ENCODE assay signal across 13 cellular contexts in genomic region chr20:51960004-51960403, GRCh38.
DNase-seq lines count a peak whose midpoint lies in the region; ATAC-seq and TF ChIP-seq lines count a peak whose summit lies in the region.
"Had no signal": no experiment of that assay in that cellular context is flagged by ENCODE, and none has a peak within 500 bp of the region (broad histone marks: within the 10 kb centered on the region; RNA-seq: fewer than 3 reads in every experiment).

No MANE protein-coding gene starts in this region.

- DNase-seq in Panc1 (ENCODE audit: low read depth, low spot score) (no peak), AG20443 (ENCODE audit: low spot score) (no peak), AML-193 (lab: John Stamatoyannopoulos, UW) (no peak), COLO668 (lab: John Stamatoyannopoulos, UW; ENCODE audit: unreplicated experiment) (no peak)
- DNase-seq: COR-L47, H7, NCI-H1694 treated with DMSO at 0.1 percent for 48 hours, NCI-H446, SHP77 had no signal

- H3K9ac ChIP-seq in HUES48 (ENCODE audit: low read depth, low read length) (no peak overlapping the region; the same call in 1 of the 2 replicates), iPS-18a (ENCODE audit: low read length) (peak overlapping the region; percentile 8)

- BruUV-seq in Panc1 (replicated peaks; lab: Mats Ljungman, UMichigan): no TSS peak

- H3K4me3 ChIP-seq in HUES48 (ENCODE audit: low read depth, low read length) (no peak overlapping the region), Panc1 (ENCODE audit: low read depth in 2 of 2, low read length in 2 of 2) (no peak overlapping the region), iPS-18a (ENCODE audit: low read length) (no peak overlapping the region), neuron (ENCODE audit: low read length) (peak overlapping the region; percentile 6)

- POLR2A ChIA-PET in Panc1 (lab: Charles Lee): no interaction called here

- H3K9me3 ChIP-seq in HUES48 (ENCODE audit: control insufficient read depth, insufficient read depth, low read length) (no peaks in the 10 kb centered on the region), Panc1 (ENCODE audit: control insufficient read depth, insufficient read depth, low read depth, low read length) (no peaks in the 10 kb centered on the region), iPS-18a (ENCODE audit: control insufficient read depth, low read depth, low read length) (no peaks in the 10 kb centered on the region), neuron (ENCODE audit: low read length) (no peaks in the 10 kb centered on the region)

- H3K36me3 ChIP-seq in HUES48 (ENCODE audit: control insufficient read depth, insufficient read depth, low read length) (no peaks in the 10 kb centered on the region), Panc1 (ENCODE audit: control insufficient read depth, insufficient read depth, low read length) (no peaks in the 10 kb centered on the region), iPS-18a (ENCODE audit: control insufficient read depth, low read depth, low read length) (no peaks in the 10 kb centered on the region), neuron (ENCODE audit: insufficient read depth, low read length) (no peaks in the 10 kb centered on the region)

- in situ Hi-C loops in Panc1 (cut with HindIII; ENCODE audit: low pct_unique_long_range_greater_than_20kb, low sequenced_read_pairs): no loop called here

- H3K27ac ChIP-seq in HUES48 (ENCODE audit: low read depth, low read length) (peak overlapping the region; percentile 65), Panc1 (ENCODE audit: low read length) (peak overlapping the region; percentile 48), iPS-18a (ENCODE audit: low read length) (peak overlapping the region; percentile 19)

- intact Hi-C loops in Panc1 (cut with micrococcal nuclease; ENCODE audit: unreplicated experiment): no loop called here

- H3K27me3 ChIP-seq in HUES48 (ENCODE audit: control insufficient read depth, insufficient read depth, low read length) (no peaks in the 10 kb centered on the region), Panc1 (ENCODE audit: control insufficient read depth, insufficient read depth, low read length) (no peaks in the 10 kb centered on the region), iPS-18a (ENCODE audit: control insufficient read depth, insufficient read depth, low read length) (no peaks in the 10 kb centered on the region), neuron (ENCODE audit: insufficient read depth, low read length) (no peaks in the 10 kb centered on the region)

- TF ChIP-seq CTCF in Panc1 (IDR thresholded peaks at IDR 0.05): no peak

- H3K4me1 ChIP-seq in HUES48 (ENCODE audit: control insufficient read depth, insufficient read depth, low read length) (peaks cover 44% of the 10 kb centered on the region), Panc1 (ENCODE audit: control insufficient read depth, insufficient read depth, low read length) (peaks cover 15% of the 10 kb centered on the region), iPS-18a (ENCODE audit: control insufficient read depth, low read depth, low read length) (peaks cover 43% of the 10 kb centered on the region), neuron (ENCODE audit: insufficient read depth, low read length) (peaks cover 42% of the 10 kb centered on the region)

- CTCF ChIA-PET in Panc1 (lab: Charles Lee): no interaction called here

- ATAC-seq in Panc1 (no peak), GM18867 (IDR thresholded peaks at IDR 0.05; ENCODE audit: unreplicated experiment) (no peak)

- no peak overlapping the region for H2AFZ ChIP-seq in neuron (ENCODE audit: low read depth, low read length)
